ENCODE assay signal across 1 cellular context in genomic region chr10:132452651-132453469, GRCh38.
TF ChIP-seq lines count a peak whose summit lies in the region.

No MANE protein-coding gene starts in this region.

TF ChIP-seq in HepG2, 621 proteins besides CTCF, POLR2A, EP300 and RAD21 (continued from another document and continues in another):
- no peak for TF ChIP-seq PBX2 (CRISPR knock-in tag; IDR thresholded peaks at IDR 0.05)
- TF ChIP-seq ZBTB42 (CRISPR knock-in tag; IDR thresholded peaks at IDR 0.05) = no peak
- TF ChIP-seq ZNF839 (CRISPR knock-in tag; IDR thresholded peaks at IDR 0.05; ENCODE audit: borderline replicate concordance) = no peak
- no peak for TF ChIP-seq FOXC1 (CRISPR knock-in tag; IDR thresholded peaks at IDR 0.05; ENCODE audit: borderline replicate concordance)
- no peak for TF ChIP-seq ZNF543 (CRISPR knock-in tag; IDR thresholded peaks at IDR 0.05)
- no peak for TF ChIP-seq MNT (IDR thresholded peaks at IDR 0.05)
- TF ChIP-seq SOX13 (IDR thresholded peaks at IDR 0.05) = no peak
- 0 out of 4 replicates have a peak, but pooled peaks of 1 of the 2 experiments have one; percentile 3 for TF ChIP-seq SOX13 (CRISPR knock-in tag; conservative IDR thresholded peaks at IDR 0.05 in 1 of 2, IDR thresholded peaks at IDR 0.05 in 1 of 2)
- no peak for TF ChIP-seq IKZF1 (IDR thresholded peaks at IDR 0.05)
- TF ChIP-seq PLSCR1 (CRISPR knock-in tag; IDR thresholded peaks at IDR 0.05; ENCODE audit: borderline replicate concordance) = no peak
- no peak for TF ChIP-seq XBP1 (CRISPR knock-in tag; IDR thresholded peaks at IDR 0.05)
- TF ChIP-seq MEIS2 (CRISPR knock-in tag; IDR thresholded peaks at IDR 0.05) = peak; percentile 30; the same call in 1 of the 2 replicates
- peak; percentile 37; the same call in 1 of the 2 replicates for TF ChIP-seq ELF3 (CRISPR knock-in tag; IDR thresholded peaks at IDR 0.05)
- no peak for TF ChIP-seq PHF5A (CRISPR knock-in tag; IDR thresholded peaks at IDR 0.05; ENCODE audit: low read depth, unreplicated experiment)
- TF ChIP-seq ZNF841 (CRISPR knock-in tag; IDR thresholded peaks at IDR 0.05; ENCODE audit: borderline replicate concordance) = no peak
- no peak for TF ChIP-seq ZNF10 (CRISPR knock-in tag; IDR thresholded peaks at IDR 0.05; ENCODE audit: borderline replicate concordance, low read depth)
- peak; percentile 71; the same call in 1 of the 2 replicates for TF ChIP-seq SALL2 (CRISPR knock-in tag; IDR thresholded peaks at IDR 0.05)
- TF ChIP-seq STAG1 (CRISPR knock-in tag; IDR thresholded peaks at IDR 0.05) = peak; percentile 92
- no peak for TF ChIP-seq NR2C2 (CRISPR knock-in tag; IDR thresholded peaks at IDR 0.05; ENCODE audit: borderline replicate concordance)
- TF ChIP-seq KLF11 (CRISPR knock-in tag; IDR thresholded peaks at IDR 0.05) = no peak
- 0 out of 2 replicates have a peak, but pooled peaks have one; percentile 30 for TF ChIP-seq ZNF552 (CRISPR knock-in tag; IDR thresholded peaks at IDR 0.05; ENCODE audit: borderline replicate concordance)
- 0 out of 2 replicates have a peak, but pooled peaks have one; percentile 6 for TF ChIP-seq RARA (CRISPR knock-in tag; IDR thresholded peaks at IDR 0.05)
- TF ChIP-seq ZKSCAN8 (CRISPR knock-in tag; IDR thresholded peaks at IDR 0.05; ENCODE audit: borderline replicate concordance) = peak; percentile 75; the same call in 1 of the 2 replicates
- 0 out of 2 replicates have a peak, but pooled peaks have one; percentile 31 for TF ChIP-seq CHD2 (IDR thresholded peaks at IDR 0.05; ENCODE audit: low read depth, low read length)
- no peak for TF ChIP-seq CBX2 (IDR thresholded peaks at IDR 0.05; ENCODE audit: low read depth, low read length)
- TF ChIP-seq CBX2 (CRISPR knock-in tag; IDR thresholded peaks at IDR 0.05; ENCODE audit: low read depth) = no peak
- no peak for TF ChIP-seq PTBP1 (IDR thresholded peaks at IDR 0.05; ENCODE audit: low read depth, low read length, poor library complexity, severe bottlenecking)
- TF ChIP-seq ZMYM3 (CRISPR knock-in tag; IDR thresholded peaks at IDR 0.05) = no peak
- peak; percentile 58 for TF ChIP-seq ZNF501 (CRISPR knock-in tag; IDR thresholded peaks at IDR 0.05)
- no peak for TF ChIP-seq GRHL1 (CRISPR knock-in tag; conservative IDR thresholded peaks at IDR 0.05)
- no peak for TF ChIP-seq ZNF646 (CRISPR knock-in tag; IDR thresholded peaks at IDR 0.05)
- TF ChIP-seq HNRNPH1 (optimal IDR thresholded peaks at IDR 0.05; ENCODE audit: low read depth, low read length) = no peak
- TF ChIP-seq KIAA2018 (CRISPR knock-in tag; IDR thresholded peaks at IDR 0.05; ENCODE audit: borderline replicate concordance) = no peak
- TF ChIP-seq MZF1 (CRISPR knock-in tag; IDR thresholded peaks at IDR 0.05; ENCODE audit: borderline replicate concordance) = no peak
- TF ChIP-seq PPARG (CRISPR knock-in tag; conservative IDR thresholded peaks at IDR 0.05) = 0 out of 2 replicates have a peak, but pooled peaks have one; percentile 15
- no peak for TF ChIP-seq ZNF782 (CRISPR knock-in tag; IDR thresholded peaks at IDR 0.05; ENCODE audit: borderline replicate concordance)
- TF ChIP-seq ZUFSP (CRISPR knock-in tag; IDR thresholded peaks at IDR 0.05; ENCODE audit: borderline replicate concordance) = no peak
- no peak for TF ChIP-seq HNF4G (IDR thresholded peaks at IDR 0.05; ENCODE audit: borderline replicate concordance, low read depth, low read length)
- TF ChIP-seq HNF4G (CRISPR knock-in tag; IDR thresholded peaks at IDR 0.05; ENCODE audit: borderline replicate concordance, low read depth) = no peak
- no peak for TF ChIP-seq CBX5 (CRISPR knock-in tag; IDR thresholded peaks at IDR 0.05; ENCODE audit: borderline replicate concordance)
- no peak for TF ChIP-seq SKI (IDR thresholded peaks at IDR 0.05; ENCODE audit: partially characterized antibody)
